2 cellular contexts compared by ENCODE assay signal in the genomic region with DNA sequence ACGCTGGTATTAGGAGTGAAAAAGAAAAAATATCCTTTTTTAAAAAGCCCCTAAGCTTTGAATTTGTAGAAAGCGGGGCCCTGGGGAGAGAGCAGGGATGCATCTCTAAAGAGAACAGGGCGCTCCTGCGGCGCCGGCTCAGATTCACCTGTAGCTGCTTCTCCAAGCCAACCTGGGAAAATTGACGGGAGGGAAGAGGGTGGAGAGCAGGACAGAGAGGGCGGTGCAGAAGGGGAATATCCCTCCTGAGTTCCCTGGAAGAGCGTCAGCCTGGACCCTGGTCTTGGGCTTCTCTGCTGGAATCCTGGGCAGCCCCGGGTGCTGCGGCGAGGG.
TF ChIP-seq lines count a peak whose summit lies in the region.

No MANE protein-coding gene starts in this region.

TF ChIP-seq in A549, 52 proteins besides CTCF, POLR2A, EP300 and RAD21:
- TF ChIP-seq NFE2L2 (conservative IDR thresholded peaks at IDR 0.05; ENCODE audit: low read length) (no peak), TFCP2L1 (CRISPR knock-in tag; IDR thresholded peaks at IDR 0.05) (no peak), ZC3H11A (IDR thresholded peaks at IDR 0.05) (no peak)
- TF ChIP-seq, protein P1, sequence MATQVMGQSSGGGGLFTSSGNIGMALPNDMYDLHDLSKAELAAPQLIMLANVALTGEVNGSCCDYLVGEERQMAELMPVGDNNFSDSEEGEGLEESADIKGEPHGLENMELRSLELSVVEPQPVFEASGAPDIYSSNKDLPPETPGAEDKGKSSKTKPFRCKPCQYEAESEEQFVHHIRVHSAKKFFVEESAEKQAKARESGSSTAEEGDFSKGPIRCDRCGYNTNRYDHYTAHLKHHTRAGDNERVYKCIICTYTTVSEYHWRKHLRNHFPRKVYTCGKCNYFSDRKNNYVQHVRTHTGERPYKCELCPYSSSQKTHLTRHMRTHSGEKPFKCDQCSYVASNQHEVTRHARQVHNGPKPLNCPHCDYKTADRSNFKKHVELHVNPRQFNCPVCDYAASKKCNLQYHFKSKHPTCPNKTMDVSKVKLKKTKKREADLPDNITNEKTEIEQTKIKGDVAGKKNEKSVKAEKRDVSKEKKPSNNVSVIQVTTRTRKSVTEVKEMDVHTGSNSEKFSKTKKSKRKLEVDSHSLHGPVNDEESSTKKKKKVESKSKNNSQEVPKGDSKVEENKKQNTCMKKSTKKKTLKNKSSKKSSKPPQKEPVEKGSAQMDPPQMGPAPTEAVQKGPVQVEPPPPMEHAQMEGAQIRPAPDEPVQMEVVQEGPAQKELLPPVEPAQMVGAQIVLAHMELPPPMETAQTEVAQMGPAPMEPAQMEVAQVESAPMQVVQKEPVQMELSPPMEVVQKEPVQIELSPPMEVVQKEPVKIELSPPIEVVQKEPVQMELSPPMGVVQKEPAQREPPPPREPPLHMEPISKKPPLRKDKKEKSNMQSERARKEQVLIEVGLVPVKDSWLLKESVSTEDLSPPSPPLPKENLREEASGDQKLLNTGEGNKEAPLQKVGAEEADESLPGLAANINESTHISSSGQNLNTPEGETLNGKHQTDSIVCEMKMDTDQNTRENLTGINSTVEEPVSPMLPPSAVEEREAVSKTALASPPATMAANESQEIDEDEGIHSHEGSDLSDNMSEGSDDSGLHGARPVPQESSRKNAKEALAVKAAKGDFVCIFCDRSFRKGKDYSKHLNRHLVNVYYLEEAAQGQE (IDR thresholded peaks at IDR 0.05): no peak
- TF ChIP-seq, protein P2, sequence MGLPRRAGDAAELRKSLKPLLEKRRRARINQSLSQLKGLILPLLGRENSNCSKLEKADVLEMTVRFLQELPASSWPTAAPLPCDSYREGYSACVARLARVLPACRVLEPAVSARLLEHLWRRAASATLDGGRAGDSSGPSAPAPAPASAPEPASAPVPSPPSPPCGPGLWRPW (IDR thresholded peaks at IDR 0.05): no peak

TF ChIP-seq in GM12878, 131 proteins besides CTCF, POLR2A, EP300 and RAD21:
- TF ChIP-seq, protein P3, sequence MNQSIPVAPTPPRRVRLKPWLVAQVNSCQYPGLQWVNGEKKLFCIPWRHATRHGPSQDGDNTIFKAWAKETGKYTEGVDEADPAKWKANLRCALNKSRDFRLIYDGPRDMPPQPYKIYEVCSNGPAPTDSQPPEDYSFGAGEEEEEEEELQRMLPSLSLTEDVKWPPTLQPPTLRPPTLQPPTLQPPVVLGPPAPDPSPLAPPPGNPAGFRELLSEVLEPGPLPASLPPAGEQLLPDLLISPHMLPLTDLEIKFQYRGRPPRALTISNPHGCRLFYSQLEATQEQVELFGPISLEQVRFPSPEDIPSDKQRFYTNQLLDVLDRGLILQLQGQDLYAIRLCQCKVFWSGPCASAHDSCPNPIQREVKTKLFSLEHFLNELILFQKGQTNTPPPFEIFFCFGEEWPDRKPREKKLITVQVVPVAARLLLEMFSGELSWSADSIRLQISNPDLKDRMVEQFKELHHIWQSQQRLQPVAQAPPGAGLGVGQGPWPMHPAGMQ (IDR thresholded peaks at IDR 0.05; ENCODE audit: borderline replicate concordance): no peak
- TF ChIP-seq, protein P4, sequence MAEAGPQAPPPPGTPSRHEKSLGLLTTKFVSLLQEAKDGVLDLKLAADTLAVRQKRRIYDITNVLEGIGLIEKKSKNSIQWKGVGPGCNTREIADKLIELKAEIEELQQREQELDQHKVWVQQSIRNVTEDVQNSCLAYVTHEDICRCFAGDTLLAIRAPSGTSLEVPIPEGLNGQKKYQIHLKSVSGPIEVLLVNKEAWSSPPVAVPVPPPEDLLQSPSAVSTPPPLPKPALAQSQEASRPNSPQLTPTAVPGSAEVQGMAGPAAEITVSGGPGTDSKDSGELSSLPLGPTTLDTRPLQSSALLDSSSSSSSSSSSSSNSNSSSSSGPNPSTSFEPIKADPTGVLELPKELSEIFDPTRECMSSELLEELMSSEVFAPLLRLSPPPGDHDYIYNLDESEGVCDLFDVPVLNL (IDR thresholded peaks at IDR 0.05; ENCODE audit: low read depth, low read length): no peak
- no peak for TF ChIP-seq CREM (IDR thresholded peaks at IDR 0.05; ENCODE audit: low read depth)
- no peak for TF ChIP-seq NRF1 (conservative IDR thresholded peaks at IDR 0.05; ENCODE audit: low read depth, low read length)
- TF ChIP-seq SP1 (IDR thresholded peaks at IDR 0.05; ENCODE audit: low read depth, low read length): no peak
- TF ChIP-seq MTA2 (IDR thresholded peaks at IDR 0.05; ENCODE audit: low read depth): no peak
- no peak for TF ChIP-seq ATF7 (IDR thresholded peaks at IDR 0.05; ENCODE audit: low read depth)
